ENCODE assay signal across 9 cellular contexts in the genomic region with DNA sequence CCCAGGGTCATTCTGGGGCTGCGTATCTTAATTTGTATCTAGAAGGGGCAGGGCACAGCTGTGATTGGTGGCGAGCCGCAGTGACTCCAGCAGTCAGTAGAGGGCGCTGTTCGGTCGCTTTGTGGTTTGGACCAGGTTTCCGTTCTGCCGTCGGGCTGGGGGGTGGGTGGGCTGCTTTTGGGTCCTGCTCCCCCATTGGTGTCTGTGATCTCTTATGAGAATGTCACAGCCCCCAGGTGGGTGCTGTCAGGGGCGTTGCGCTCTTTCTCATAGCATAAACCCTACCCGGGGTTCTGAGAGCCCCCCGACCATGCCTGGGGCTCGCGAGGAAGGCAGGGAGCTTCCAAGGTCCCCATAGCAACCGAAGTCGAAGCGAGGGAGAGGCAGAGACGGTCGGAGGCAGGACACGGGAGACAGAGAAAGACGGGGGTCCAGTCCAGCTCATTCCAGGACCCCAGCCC. TPM values are rescaled to one million over a fixed set of nuclear protein-coding genes. Genes with fewer than 3 reads are reported as not detected.
DNase-seq lines count a peak whose midpoint lies in the region; ATAC-seq and TF ChIP-seq lines count a peak whose summit lies in the region.
"Had no signal": no experiment of that assay in that cellular context is flagged by ENCODE, and none has a peak within 500 bp of the region (broad histone marks: within the 10 kb centered on the region; RNA-seq: fewer than 3 reads in every experiment).

No MANE protein-coding gene starts in this region.

- intact Hi-C loops in left cardiac atrium (cut with DNase I), result no loop called here
- intact Hi-C loops in psoas muscle (cut with DNase I), result no loop called here

- H3K4me3 ChIP-seq in SK-N-MC (peak overlapping the region; percentile 56; the same call in 1 of the 2 replicates), psoas muscle (no peak overlapping the region)
- H3K4me3 ChIP-seq: SJSA1 had no signal

- TF ChIP-seq CTCF in psoas muscle (IDR thresholded peaks at IDR 0.05), result peak; percentile 54

- peak; percentile 54 for DNase-seq in COR-L47 (lab: John Stamatoyannopoulos, UW)
- no peak for DNase-seq in SK-N-MC (ENCODE audit: low read depth, low spot score)
- DNase-seq in activated naive CD4-positive, alpha-beta T cell treated with anti-CD3 and anti-CD28 coated beads, Interleukin-2, amount 50 U/mL, for 16 hours, result peak; percentile 72
- DNase-seq in left cardiac atrium, result peak; percentile 53
- DNase-seq in psoas muscle, result peak; percentile 51 to 77
- DNase-seq in HCEC 1CT, result no peak

- H3K27ac ChIP-seq in SK-N-MC (no peak overlapping the region), psoas muscle (no peak overlapping the region)
- H3K27ac ChIP-seq: SJSA1 had no signal

- H3K9me3 ChIP-seq in SK-N-MC (ENCODE audit: low read depth, low read length) (no peaks in the 10 kb centered on the region), psoas muscle (no peaks in the 10 kb centered on the region)
- H3K9me3 ChIP-seq: SJSA1 had no signal

- 12 to 16% (median 15%) methylated on average over 22 of the region's 22 CpGs for WGBS in psoas muscle, 3 donors

- ATAC-seq in left cardiac atrium, result peak; percentile 19 to 32
- ATAC-seq in psoas muscle, result peak; percentile 28 to 77 (median 65)
- ATAC-seq in GM19328 (IDR thresholded peaks at IDR 0.05; ENCODE audit: unreplicated experiment), result no peak

- peaks cover 0 to 41% (median 8%) of the 10 kb centered on the region in 3 donors for H3K27me3 ChIP-seq in psoas muscle (ENCODE audit: insufficient read depth in 3 of 3, low read length in 2 of 3)
- H3K27me3 ChIP-seq: SJSA1 had no signal

- H3K4me1 ChIP-seq in psoas muscle, result no peaks in the 10 kb centered on the region

- H3K9ac ChIP-seq in SK-N-MC (ENCODE audit: insufficient read length), result no peak overlapping the region

- TF ChIP-seq RAD21 in Ishikawa (IDR thresholded peaks at IDR 0.05; ENCODE audit: low read depth), result peak; percentile 84

- TF ChIP-seq EP300 in Ishikawa (IDR thresholded peaks at IDR 0.05; ENCODE audit: borderline replicate concordance), result no peak

- H3K36me3 ChIP-seq in SK-N-MC (ENCODE audit: insufficient read depth, low read length), result no peaks in the 10 kb centered on the region
- H3K36me3 ChIP-seq in psoas muscle (ENCODE audit: insufficient read depth in 1 of 2, low read depth in 1 of 2), result no peaks in the 10 kb centered on the region
- H3K36me3 ChIP-seq: SJSA1 had no signal

TF ChIP-seq in Ishikawa, 13 proteins besides CTCF, POLR2A, EP300 and RAD21:
- no peak for TF ChIP-seq YY1 (IDR thresholded peaks at IDR 0.05; ENCODE audit: low read depth)
- no peak for TF ChIP-seq TEAD4 (IDR thresholded peaks at IDR 0.05)
- TF ChIP-seq, protein P1, sequence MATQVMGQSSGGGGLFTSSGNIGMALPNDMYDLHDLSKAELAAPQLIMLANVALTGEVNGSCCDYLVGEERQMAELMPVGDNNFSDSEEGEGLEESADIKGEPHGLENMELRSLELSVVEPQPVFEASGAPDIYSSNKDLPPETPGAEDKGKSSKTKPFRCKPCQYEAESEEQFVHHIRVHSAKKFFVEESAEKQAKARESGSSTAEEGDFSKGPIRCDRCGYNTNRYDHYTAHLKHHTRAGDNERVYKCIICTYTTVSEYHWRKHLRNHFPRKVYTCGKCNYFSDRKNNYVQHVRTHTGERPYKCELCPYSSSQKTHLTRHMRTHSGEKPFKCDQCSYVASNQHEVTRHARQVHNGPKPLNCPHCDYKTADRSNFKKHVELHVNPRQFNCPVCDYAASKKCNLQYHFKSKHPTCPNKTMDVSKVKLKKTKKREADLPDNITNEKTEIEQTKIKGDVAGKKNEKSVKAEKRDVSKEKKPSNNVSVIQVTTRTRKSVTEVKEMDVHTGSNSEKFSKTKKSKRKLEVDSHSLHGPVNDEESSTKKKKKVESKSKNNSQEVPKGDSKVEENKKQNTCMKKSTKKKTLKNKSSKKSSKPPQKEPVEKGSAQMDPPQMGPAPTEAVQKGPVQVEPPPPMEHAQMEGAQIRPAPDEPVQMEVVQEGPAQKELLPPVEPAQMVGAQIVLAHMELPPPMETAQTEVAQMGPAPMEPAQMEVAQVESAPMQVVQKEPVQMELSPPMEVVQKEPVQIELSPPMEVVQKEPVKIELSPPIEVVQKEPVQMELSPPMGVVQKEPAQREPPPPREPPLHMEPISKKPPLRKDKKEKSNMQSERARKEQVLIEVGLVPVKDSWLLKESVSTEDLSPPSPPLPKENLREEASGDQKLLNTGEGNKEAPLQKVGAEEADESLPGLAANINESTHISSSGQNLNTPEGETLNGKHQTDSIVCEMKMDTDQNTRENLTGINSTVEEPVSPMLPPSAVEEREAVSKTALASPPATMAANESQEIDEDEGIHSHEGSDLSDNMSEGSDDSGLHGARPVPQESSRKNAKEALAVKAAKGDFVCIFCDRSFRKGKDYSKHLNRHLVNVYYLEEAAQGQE (IDR thresholded peaks at IDR 0.05; ENCODE audit: low read depth), result no peak
- no peak for TF ChIP-seq ZBTB7A (IDR thresholded peaks at IDR 0.05; ENCODE audit: low read depth)
- TF ChIP-seq EGR1 (IDR thresholded peaks at IDR 0.05), result no peak
- no peak for TF ChIP-seq CREB1 (IDR thresholded peaks at IDR 0.05; ENCODE audit: low read depth)
- TF ChIP-seq FOXM1 (IDR thresholded peaks at IDR 0.05; ENCODE audit: borderline replicate concordance, low read depth), result no peak
- no peak for TF ChIP-seq TCF12 (IDR thresholded peaks at IDR 0.05; ENCODE audit: low read depth)
- TF ChIP-seq TAF1 (IDR thresholded peaks at IDR 0.05; ENCODE audit: low read depth), result no peak
- TF ChIP-seq, protein P2, sequence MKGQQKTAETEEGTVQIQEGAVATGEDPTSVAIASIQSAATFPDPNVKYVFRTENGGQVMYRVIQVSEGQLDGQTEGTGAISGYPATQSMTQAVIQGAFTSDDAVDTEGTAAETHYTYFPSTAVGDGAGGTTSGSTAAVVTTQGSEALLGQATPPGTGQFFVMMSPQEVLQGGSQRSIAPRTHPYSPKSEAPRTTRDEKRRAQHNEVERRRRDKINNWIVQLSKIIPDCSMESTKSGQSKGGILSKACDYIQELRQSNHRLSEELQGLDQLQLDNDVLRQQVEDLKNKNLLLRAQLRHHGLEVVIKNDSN (IDR thresholded peaks at IDR 0.05), result no peak

RNA-seq across cellular contexts. Expression of a gene that starts 5.4 kb away (rescaled TPM):
- total RNA-seq in left cardiac atrium, result 1 to 10 TPM; 4.1 to 9.1 TPM
- total RNA-seq in psoas muscle, result 1 to 10 TPM; 1.1 to 3.0 (median 2.3) TPM
- polyA plus RNA-seq in psoas muscle, result 1 to 10 TPM in 2 of 3 donors, under 1 TPM in 1; 0.92 to 3.3 (median 2.1) TPM
- total RNA-seq: SJSA1 had no signal

RNA-seq across cellular contexts. Expression of a gene that starts 41.0 kb away (rescaled TPM):
- not detected for total RNA-seq in left cardiac atrium
- not detected for total RNA-seq in psoas muscle
- polyA plus RNA-seq in psoas muscle, result not detected
- total RNA-seq: SJSA1 had no signal

RNA-seq across cellular contexts. Expression of a gene that starts 56.6 kb away (rescaled TPM):
- not detected for total RNA-seq in left cardiac atrium
- total RNA-seq in psoas muscle, result not detected
- under 1 TPM in 1 of 3 donors, not detected in 2; 0.16 TPM for polyA plus RNA-seq in psoas muscle
- total RNA-seq: SJSA1 had no signal

Comparison
In these comparisons a context has a peak if more than half of its experiments do, and no peak if none do; other contexts are left out.
1. DNase-seq: peak in COR-L47 (single experiment), activated naive CD4-positive, alpha-beta T cell treated with anti-CD3 and anti-CD28 coated beads, Interleukin-2, amount 50 U/mL, for 16 hours (single experiment), left cardiac atrium (single experiment) and psoas muscle (2 of 2); none in SK-N-MC (single experiment) and HCEC 1CT (single experiment).